ENCODE assay signal across 11 cellular contexts in genomic region chr15:33722005-33722672, GRCh38.
DNase-seq lines count a peak whose midpoint lies in the region; ATAC-seq and TF ChIP-seq lines count a peak whose summit lies in the region.
"Had no signal": no experiment of that assay in that cellular context is flagged by ENCODE, and none has a peak within 500 bp of the region (broad histone marks: within the 10 kb centered on the region; RNA-seq: fewer than 3 reads in every experiment).

No MANE protein-coding gene starts in this region.

- no peak overlapping the region for H3K23ac ChIP-seq in neuronal stem cell (ENCODE audit: low read depth, low read length, poor library complexity)

- H3K4me3 ChIP-seq in SK-N-SH (ENCODE audit: low read depth in 2 of 2, low read length in 1 of 2) (no peak overlapping the region), neuronal stem cell (ENCODE audit: low read length in 2 of 2) (no peak overlapping the region)
- H3K4me3 ChIP-seq: body of pancreas, mucosa of descending colon had no signal

- H3K9ac ChIP-seq in SK-N-SH (no peak overlapping the region), neuronal stem cell (ENCODE audit: low read depth, low read length, poor library complexity) (no peak overlapping the region)

- peak overlapping the region; percentile 24; the same call in 1 of the 2 replicates for H3K4me2 ChIP-seq in SK-N-SH
- H3K4me2 ChIP-seq in neuronal stem cell (ENCODE audit: insufficient read depth, low read length, poor library complexity, severe bottlenecking), result no peak overlapping the region

- no peak for TF ChIP-seq RAD21 in SK-N-SH (IDR thresholded peaks at IDR 0.05; ENCODE audit: low read length)

- POLR2A ChIA-PET in SK-N-SH (lab: Yijun Ruan, JAX), result no interaction called here

- H4K91ac ChIP-seq in neuronal stem cell (ENCODE audit: low read depth, low read length, poor library complexity), result no peak overlapping the region

- H2AFZ ChIP-seq in SK-N-SH (ENCODE audit: low read depth) (no peak overlapping the region; the same call in 1 of the 2 replicates), neuronal stem cell (ENCODE audit: low read length) (no peak overlapping the region)

- CTCF ChIA-PET in SK-N-SH (lab: Yijun Ruan, JAX), result interaction anchor here (0.9 to 12.4 kb wide), 3 partner anchors 14 to 30 kb away, joined by 3 to 131 read pairs (median 4); no protein-coding TSS in a partner anchor

- no peak overlapping the region for H2BK12ac ChIP-seq in neuronal stem cell (ENCODE audit: low read length)

- DNase-seq in SK-N-SH, result no peak
- peak; percentile 62 for DNase-seq in non-pigmented ciliary epithelial cell (ENCODE audit: low read depth)
- DNase-seq in neuronal stem cell (ENCODE audit: low spot score), result no peak
- DNase-seq in HuH-7 (ENCODE audit: low spot score), result no peak
- no peak for DNase-seq in posterior cingulate gyrus
- no peak for DNase-seq in NCI-H146 (lab: John Stamatoyannopoulos, UW)
- DNase-seq: body of pancreas, mucosa of descending colon, RPMI8226 had no signal

- no peak for TF ChIP-seq CTCF in SK-N-SH (IDR thresholded peaks at IDR 0.05)

- peaks cover 0 to 13% of the 10 kb centered on the region in 2 experiments; a peak in 1 of 4 replicates for H3K4me1 ChIP-seq in SK-N-SH (ENCODE audit: control insufficient read depth in 1 of 2, insufficient read depth in 2 of 2, low read depth in 1 of 2, low read length in 1 of 2)
- no peaks in the 10 kb centered on the region for H3K4me1 ChIP-seq in neuronal stem cell (ENCODE audit: control insufficient read depth in 2 of 2, insufficient read depth in 1 of 2, low read depth in 1 of 2, low read length in 2 of 2)
- H3K4me1 ChIP-seq: body of pancreas had no signal

- H3F3A ChIP-seq in SK-N-SH (replicated peaks; ENCODE audit: insufficient read depth), result peaks cover 10% of the 10 kb centered on the region

- no peaks in the 10 kb centered on the region for H3K9me2 ChIP-seq in SK-N-SH

- H3K18ac ChIP-seq in neuronal stem cell (ENCODE audit: low read length), result no peak overlapping the region

- ATAC-seq in GM19025 (IDR thresholded peaks at IDR 0.05; ENCODE audit: low read depth, unreplicated experiment) (peak; percentile 86), HG03095 (IDR thresholded peaks at IDR 0.05; ENCODE audit: unreplicated experiment) (peak; percentile 77)
- ATAC-seq: body of pancreas, mucosa of descending colon had no signal

- H2BK5ac ChIP-seq in neuronal stem cell (ENCODE audit: low read length), result no peak overlapping the region

- no peaks in the 10 kb centered on the region for H3K79me2 ChIP-seq in SK-N-SH (ENCODE audit: insufficient read depth)

- H3K27me3 ChIP-seq in SK-N-SH (ENCODE audit: insufficient read depth) (no peaks in the 10 kb centered on the region), neuronal stem cell (ENCODE audit: control insufficient read depth in 3 of 3, insufficient read depth in 3 of 3, low read depth in 1 of 3, low read length in 3 of 3) (no peaks in the 10 kb centered on the region)
- H3K27me3 ChIP-seq: body of pancreas had no signal

- H3K27ac ChIP-seq in SK-N-SH (ENCODE audit: low read depth in 2 of 2, low read length in 1 of 2) (peak overlapping the region in 1 of 2 experiments; percentile 89; a peak in 2 of 4 replicates), neuronal stem cell (replicated peaks; ENCODE audit: low read length) (no peak overlapping the region)
- H3K27ac ChIP-seq: body of pancreas had no signal

- no peaks in the 10 kb centered on the region for H4K20me1 ChIP-seq in SK-N-SH (ENCODE audit: insufficient read depth)

- no peak overlapping the region for H2AK5ac ChIP-seq in neuronal stem cell (ENCODE audit: low read depth, low read length)

- no peak overlapping the region for H3K4ac ChIP-seq in neuronal stem cell (ENCODE audit: low read length)

- intact Hi-C loops in posterior cingulate gyrus (cut with DNase I), result no loop called here

- TF ChIP-seq EP300 in SK-N-SH (IDR thresholded peaks at IDR 0.05; ENCODE audit: borderline replicate concordance in 1 of 2, low read depth in 1 of 2, low read length in 1 of 2), result no peak

- H3K79me1 ChIP-seq in neuronal stem cell (ENCODE audit: low read depth, low read length), result no peaks in the 10 kb centered on the region

- no peak overlapping the region for H2BK120ac ChIP-seq in neuronal stem cell (ENCODE audit: low read depth, low read length)

- no peak overlapping the region for H4K8ac ChIP-seq in neuronal stem cell (ENCODE audit: low read depth, low read length)

- 43% methylated on average over 2 of the region's 2 CpGs for WGBS in SK-N-SH (ENCODE audit: low lambda C conversion rate)
- WGBS in neuronal stem cell (ENCODE audit: extremely low coverage in 2 of 2, insufficient read length in 2 of 2, insufficient replicate concordance in 1 of 2), 2 donors, result no CpG with 5 or more reads among the region's 2 CpGs

- H3K14ac ChIP-seq in neuronal stem cell (ENCODE audit: low read length), result no peak overlapping the region

- H3K9me3 ChIP-seq in SK-N-SH, result no peaks in the 10 kb centered on the region
- no peaks in the 10 kb centered on the region for H3K9me3 ChIP-seq in neuronal stem cell (replicated peaks in 1 of 2; ENCODE audit: control insufficient read depth in 2 of 2, insufficient read depth in 1 of 2, low read depth in 1 of 2, low read length in 2 of 2)
- H3K9me3 ChIP-seq: body of pancreas, mucosa of descending colon had no signal

- H2BK15ac ChIP-seq in neuronal stem cell (ENCODE audit: low read length), result no peak overlapping the region

- H3K36me3 ChIP-seq in SK-N-SH (replicated peaks in 1 of 2; ENCODE audit: control insufficient read depth in 1 of 2, insufficient read depth in 2 of 2, low read length in 1 of 2) (no peaks in the 10 kb centered on the region), neuronal stem cell (replicated peaks in 1 of 2; ENCODE audit: control insufficient read depth in 2 of 2, insufficient read depth in 2 of 2, low read length in 2 of 2) (no peaks in the 10 kb centered on the region)

TF ChIP-seq in SK-N-SH, 30 proteins besides CTCF, POLR2A, EP300 and RAD21:
- TF ChIP-seq RFX5 (IDR thresholded peaks at IDR 0.05; ENCODE audit: low read length) (no peak), FOSL2 (IDR thresholded peaks at IDR 0.05; ENCODE audit: borderline replicate concordance, low read depth) (peak; percentile 56; the same call in 1 of the 2 replicates), JUND (IDR thresholded peaks at IDR 0.05) (peak; percentile 30; the same call in 1 of the 2 replicates), TCF12 (IDR thresholded peaks at IDR 0.05) (peak; percentile 60; the same call in 1 of the 2 replicates), ZBTB33 (IDR thresholded peaks at IDR 0.05; ENCODE audit: borderline replicate concordance, low read depth) (no peak)
